In the genomic region with DNA sequence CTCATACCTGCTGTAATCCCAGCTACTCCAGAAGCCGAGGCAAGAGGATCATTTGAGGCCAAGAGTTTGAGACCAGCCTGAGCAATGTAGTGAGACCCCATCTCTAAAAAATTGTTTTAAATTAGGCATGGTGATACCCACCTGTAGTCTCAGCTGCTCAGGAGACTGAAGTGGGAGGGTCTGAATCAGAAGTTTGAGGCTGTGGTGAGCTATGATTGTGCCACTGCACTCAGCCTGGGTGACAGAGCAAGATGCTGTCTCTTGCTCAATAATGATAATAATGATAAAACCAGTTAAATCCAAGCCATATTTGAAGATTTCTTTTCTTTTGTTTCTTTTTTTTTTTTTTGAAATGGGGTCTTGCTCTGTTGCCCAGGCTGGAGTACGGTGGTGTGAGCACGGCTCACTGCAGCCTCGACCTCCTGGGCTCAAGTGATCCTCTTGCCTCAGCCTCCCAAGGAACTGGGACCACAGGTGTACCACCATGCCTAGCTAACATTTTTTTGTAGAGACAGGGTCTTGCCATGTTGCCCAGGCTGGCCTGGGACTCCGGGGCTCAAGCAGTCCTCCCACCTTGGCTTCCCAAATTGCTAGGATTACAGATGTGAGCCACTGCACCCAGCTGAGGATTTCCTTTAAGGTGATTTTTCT, we compare ENCODE assay signal across 20 cellular contexts. TPM values are rescaled to one million over a fixed set of nuclear protein-coding genes. Genes with fewer than 3 reads are reported as not detected.
DNase-seq lines count a peak whose midpoint lies in the region; ATAC-seq and TF ChIP-seq lines count a peak whose summit lies in the region.
"Had no signal": no experiment of that assay in that cellular context is flagged by ENCODE, and none has a peak within 500 bp of the region (broad histone marks: within the 10 kb centered on the region; RNA-seq: fewer than 3 reads in every experiment).

No MANE protein-coding gene starts in this region.

- H3K36me3 ChIP-seq in DND-41 (ENCODE audit: insufficient read depth, low read length) (peaks cover 78% of the 10 kb centered on the region), trophoblast cell (ENCODE audit: control insufficient read depth in 1 of 2, insufficient read depth in 2 of 2, low read length in 2 of 2) (peaks cover 17 to 18% of the 10 kb centered on the region in 2 experiments), osteoblast (ENCODE audit: insufficient read depth, low read length) (peaks cover 15% of the 10 kb centered on the region)

- H3K4me1 Mint-ChIP-seq in activated T-helper 17 cell treated with anti-CD3 and anti-CD28 coated beads, Interleukin-2, amount 50 U/mL, for 72 hours, result peaks cover 34% of the 10 kb centered on the region

- H3K27ac Mint-ChIP-seq in activated T-helper 17 cell treated with anti-CD3 and anti-CD28 coated beads, Interleukin-2, amount 50 U/mL, for 72 hours, result no peak overlapping the region
- H3K27ac Mint-ChIP-seq: B cell had no signal

- DNase-seq in activated CD4-positive, CD25-positive, alpha-beta regulatory T cell (lab: John Stamatoyannopoulos, UW), result no peak
- DNase-seq in DND-41, result no peak
- no peak for DNase-seq in trophoblast cell
- DNase-seq in osteoblast (ENCODE audit: insufficient read length, low spot score, missing footprints), result no peak
- no peak for DNase-seq in HK-2 (ENCODE audit: unreplicated experiment)
- DNase-seq in activated naive CD4-positive, alpha-beta T cell treated with Interleukin-2 at 50 U/mL for 16 hours, result no peak
- DNase-seq: CD4-positive, CD25-positive, alpha-beta regulatory T cell; COR-L47; DMS 273 treated with DMSO at 0.1 percent for 48 hours; GM23248; IMR-90; Karpas-422; MG63; NCI-H1105; SHP77 had no signal

- no peak overlapping the region for H2BK120ac ChIP-seq in trophoblast cell (ENCODE audit: insufficient read depth, low read length, poor library complexity)

- peak overlapping the region; percentile 98 for H3K4ac ChIP-seq in trophoblast cell (ENCODE audit: low read depth, low read length)

- no peak overlapping the region for H2AFZ ChIP-seq in DND-41 (ENCODE audit: low read depth, low read length)
- H2AFZ ChIP-seq in trophoblast cell (ENCODE audit: insufficient read depth, low read length, poor library complexity), result no peak overlapping the region
- H2AFZ ChIP-seq in osteoblast (ENCODE audit: low read length), result no peak overlapping the region
- H2AFZ ChIP-seq: GM23248 had no signal

- H3K9me3 Mint-ChIP-seq in activated T-helper 17 cell treated with anti-CD3 and anti-CD28 coated beads, Interleukin-2, amount 50 U/mL, for 72 hours, result no peaks in the 10 kb centered on the region
- H3K9me3 Mint-ChIP-seq: CD4-positive, CD25-positive, alpha-beta regulatory T cell had no signal

- H3K27me3 ChIP-seq in DND-41 (ENCODE audit: insufficient read depth, low read length, poor library complexity), result no peaks in the 10 kb centered on the region
- no peaks in the 10 kb centered on the region for H3K27me3 ChIP-seq in trophoblast cell (ENCODE audit: insufficient read depth, low read length)
- no peaks in the 10 kb centered on the region for H3K27me3 ChIP-seq in osteoblast (ENCODE audit: insufficient read depth, low read length)
- H3K27me3 ChIP-seq: MG63 had no signal

- H3K14ac ChIP-seq in trophoblast cell (ENCODE audit: low read length), result no peak overlapping the region

- H3K79me2 ChIP-seq in DND-41 (ENCODE audit: insufficient read depth, low read length) (peaks cover 100% of the 10 kb centered on the region), trophoblast cell (ENCODE audit: control insufficient read depth, insufficient read depth, low read length, poor library complexity) (peaks cover 12% of the 10 kb centered on the region), osteoblast (ENCODE audit: insufficient read depth, low read length) (peaks cover 83% of the 10 kb centered on the region)

- H3K4me2 ChIP-seq in DND-41 (ENCODE audit: insufficient read depth, low read length) (peak overlapping the region; percentile 34; the same call in 1 of the 2 replicates), trophoblast cell (ENCODE audit: low read length) (no peak overlapping the region), osteoblast (ENCODE audit: insufficient read depth, low read length) (no peak overlapping the region)

- H2AK5ac ChIP-seq in trophoblast cell (ENCODE audit: low read length), result no peak overlapping the region

- H3K23ac ChIP-seq in trophoblast cell (ENCODE audit: low read length), result no peak overlapping the region

- no peaks in the 10 kb centered on the region for H3K27me3 Mint-ChIP-seq in activated T-helper 17 cell treated with anti-CD3 and anti-CD28 coated beads, Interleukin-2, amount 50 U/mL, for 72 hours
- H3K27me3 Mint-ChIP-seq: B cell; CD4-positive, CD25-positive, alpha-beta regulatory T cell had no signal

- no peak overlapping the region for H2BK5ac ChIP-seq in trophoblast cell (ENCODE audit: low read depth, low read length, poor library complexity)

- TF ChIP-seq CTCF in DND-41 (IDR thresholded peaks at IDR 0.05; ENCODE audit: borderline replicate concordance, extremely low read depth, low read length, poor library complexity, severe bottlenecking) (no peak), osteoblast (IDR thresholded peaks at IDR 0.05; ENCODE audit: extremely low read depth, low read depth, low read length) (no peak)

- H3K9ac ChIP-seq in DND-41 (ENCODE audit: low read depth, low read length) (no peak overlapping the region), trophoblast cell (ENCODE audit: low read length) (no peak overlapping the region)
- H3K9ac ChIP-seq: GM23248 had no signal

- H3K36me3 Mint-ChIP-seq in activated T-helper 17 cell treated with anti-CD3 and anti-CD28 coated beads, Interleukin-2, amount 50 U/mL, for 72 hours (ENCODE audit: low read depth), result peaks cover 99% of the 10 kb centered on the region

- H3K27ac ChIP-seq in DND-41 (ENCODE audit: low read length) (peak overlapping the region; percentile 53), trophoblast cell (ENCODE audit: low read depth, low read length) (no peak overlapping the region), osteoblast (ENCODE audit: low read depth, low read length) (no peak overlapping the region)
- H3K27ac ChIP-seq: GM23248, HL-60, SK-N-MC had no signal

- ATAC-seq in activated CD4-positive, CD25-positive, alpha-beta regulatory T cell treated with anti-CD3 and anti-CD28 coated beads, Interleukin-2, amount 50 U/mL, for 24 hours, result peak; percentile 47 to 73
- no peak for ATAC-seq in DND-41 (ENCODE audit: insufficient read depth, low read depth)
- peak; percentile 37 for ATAC-seq in activated T-helper 17 cell treated with anti-CD3 and anti-CD28 coated beads, Interleukin-2, amount 50 U/mL, for 72 hours (replicated peaks)

- peaks cover 53% of the 10 kb centered on the region for H3K4me1 ChIP-seq in DND-41 (ENCODE audit: insufficient read depth, low read length)
- no peaks in the 10 kb centered on the region for H3K4me1 ChIP-seq in trophoblast cell (ENCODE audit: control insufficient read depth in 1 of 2, insufficient read depth in 2 of 2, low read length in 2 of 2)
- H3K4me1 ChIP-seq in osteoblast (ENCODE audit: insufficient read depth, low read length), result no peaks in the 10 kb centered on the region

- no peaks in the 10 kb centered on the region for H3K79me1 ChIP-seq in trophoblast cell (ENCODE audit: low read length)

- H3K18ac ChIP-seq in trophoblast cell (ENCODE audit: low read length), result no peak overlapping the region

- H2BK12ac ChIP-seq in trophoblast cell (ENCODE audit: low read length), result no peak overlapping the region

- no peak overlapping the region for H4K12ac ChIP-seq in trophoblast cell (ENCODE audit: low read depth, low read length)

- H4K8ac ChIP-seq in trophoblast cell (ENCODE audit: low read depth, low read length), result no peak overlapping the region

- H3K9me3 ChIP-seq in DND-41 (ENCODE audit: insufficient read depth, low read length, severe bottlenecking) (no peaks in the 10 kb centered on the region), trophoblast cell (ENCODE audit: insufficient read depth, low read depth, low read length) (no peaks in the 10 kb centered on the region), osteoblast (ENCODE audit: low read depth, low read length) (no peaks in the 10 kb centered on the region)
- H3K9me3 ChIP-seq: MG63 had no signal

- H4K20me1 ChIP-seq in DND-41 (ENCODE audit: insufficient read depth, low read length) (peaks cover 91% of the 10 kb centered on the region), osteoblast (ENCODE audit: insufficient read depth, low read length) (peaks cover 46% of the 10 kb centered on the region)

- no peak overlapping the region for H3K4me3 ChIP-seq in DND-41 (ENCODE audit: low read depth in 1 of 2, low read length in 2 of 2)
- no peak overlapping the region for H3K4me3 ChIP-seq in trophoblast cell (ENCODE audit: low read depth, low read length)
- no peak overlapping the region for H3K4me3 ChIP-seq in osteoblast (ENCODE audit: insufficient read depth, low read length)
- H3K4me3 ChIP-seq: GM23248, MG63, SK-N-MC had no signal

- no CpG with 5 or more reads among the region's 5 CpGs for WGBS in trophoblast cell (ENCODE audit: extremely low coverage, insufficient coverage, insufficient read length)

- H4K91ac ChIP-seq in trophoblast cell (ENCODE audit: low read depth, low read length), result no peak overlapping the region

- no peak overlapping the region for H3K4me3 Mint-ChIP-seq in activated T-helper 17 cell treated with anti-CD3 and anti-CD28 coated beads, Interleukin-2, amount 50 U/mL, for 72 hours
- H3K4me3 Mint-ChIP-seq: B cell; CD4-positive, CD25-positive, alpha-beta regulatory T cell had no signal

RNA-seq across cellular contexts. Expression of gene PSMA6, which starts 12.8 kb away (rescaled TPM):
- 100 to 1,000 TPM; 295 to 386 TPM for total RNA-seq in activated T-helper 17 cell treated with anti-CD3 and anti-CD28 coated beads, Interleukin-2, amount 50 U/mL, for 72 hours
- 454 and 493 TPM in 2 replicates for polyA plus RNA-seq in trophoblast cell (2013)
- 155 and 170 TPM in 2 replicates for total RNA-seq in osteoblast
